ENCODE assay signal across 1 cellular context in genomic region chr2:201218780-201219179, GRCh38.
TF ChIP-seq lines count a peak whose summit lies in the region.

No MANE protein-coding gene starts in this region.

TF ChIP-seq in HEK293, 187 proteins besides CTCF, POLR2A, EP300 and RAD21 (continued from another document):
- TF ChIP-seq, protein P1, sequence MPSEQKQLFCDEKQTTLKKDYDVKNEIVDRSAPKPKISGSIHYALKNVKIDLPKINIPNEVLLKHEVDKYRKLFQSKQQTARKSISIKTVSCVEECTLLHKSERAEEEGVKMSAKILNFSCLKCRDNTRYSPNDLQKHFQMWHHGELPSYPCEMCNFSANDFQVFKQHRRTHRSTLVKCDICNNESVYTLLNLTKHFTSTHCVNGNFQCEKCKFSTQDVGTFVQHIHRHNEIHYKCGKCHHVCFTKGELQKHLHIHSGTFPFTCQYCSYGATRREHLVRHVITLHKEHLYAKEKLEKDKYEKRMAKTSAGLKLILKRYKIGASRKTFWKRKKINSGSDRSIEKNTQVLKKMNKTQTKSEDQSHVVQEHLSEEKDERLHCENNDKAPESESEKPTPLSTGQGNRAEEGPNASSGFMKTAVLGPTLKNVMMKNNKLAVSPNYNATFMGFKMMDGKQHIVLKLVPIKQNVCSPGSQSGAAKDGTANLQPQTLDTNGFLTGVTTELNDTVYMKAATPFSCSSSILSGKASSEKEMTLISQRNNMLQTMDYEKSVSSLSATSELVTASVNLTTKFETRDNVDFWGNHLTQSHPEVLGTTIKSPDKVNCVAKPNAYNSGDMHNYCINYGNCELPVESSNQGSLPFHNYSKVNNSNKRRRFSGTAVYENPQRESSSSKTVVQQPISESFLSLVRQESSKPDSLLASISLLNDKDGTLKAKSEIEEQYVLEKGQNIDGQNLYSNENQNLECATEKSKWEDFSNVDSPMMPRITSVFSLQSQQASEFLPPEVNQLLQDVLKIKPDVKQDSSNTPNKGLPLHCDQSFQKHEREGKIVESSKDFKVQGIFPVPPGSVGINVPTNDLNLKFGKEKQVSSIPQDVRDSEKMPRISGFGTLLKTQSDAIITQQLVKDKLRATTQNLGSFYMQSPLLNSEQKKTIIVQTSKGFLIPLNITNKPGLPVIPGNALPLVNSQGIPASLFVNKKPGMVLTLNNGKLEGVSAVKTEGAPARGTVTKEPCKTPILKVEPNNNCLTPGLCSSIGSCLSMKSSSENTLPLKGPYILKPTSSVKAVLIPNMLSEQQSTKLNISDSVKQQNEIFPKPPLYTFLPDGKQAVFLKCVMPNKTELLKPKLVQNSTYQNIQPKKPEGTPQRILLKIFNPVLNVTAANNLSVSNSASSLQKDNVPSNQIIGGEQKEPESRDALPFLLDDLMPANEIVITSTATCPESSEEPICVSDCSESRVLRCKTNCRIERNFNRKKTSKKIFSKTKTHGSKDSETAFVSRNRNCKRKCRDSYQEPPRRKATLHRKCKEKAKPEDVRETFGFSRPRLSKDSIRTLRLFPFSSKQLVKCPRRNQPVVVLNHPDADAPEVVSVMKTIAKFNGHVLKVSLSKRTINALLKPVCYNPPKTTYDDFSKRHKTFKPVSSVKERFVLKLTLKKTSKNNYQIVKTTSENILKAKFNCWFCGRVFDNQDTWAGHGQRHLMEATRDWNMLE (tag by site-specific recombination; conservative IDR thresholded peaks at IDR 0.05; ENCODE audit: low read depth), result no peak
- peak; percentile 79 for TF ChIP-seq ZNF394 (tag by site-specific recombination; IDR thresholded peaks at IDR 0.05; ENCODE audit: borderline replicate concordance)
- TF ChIP-seq, protein P2, sequence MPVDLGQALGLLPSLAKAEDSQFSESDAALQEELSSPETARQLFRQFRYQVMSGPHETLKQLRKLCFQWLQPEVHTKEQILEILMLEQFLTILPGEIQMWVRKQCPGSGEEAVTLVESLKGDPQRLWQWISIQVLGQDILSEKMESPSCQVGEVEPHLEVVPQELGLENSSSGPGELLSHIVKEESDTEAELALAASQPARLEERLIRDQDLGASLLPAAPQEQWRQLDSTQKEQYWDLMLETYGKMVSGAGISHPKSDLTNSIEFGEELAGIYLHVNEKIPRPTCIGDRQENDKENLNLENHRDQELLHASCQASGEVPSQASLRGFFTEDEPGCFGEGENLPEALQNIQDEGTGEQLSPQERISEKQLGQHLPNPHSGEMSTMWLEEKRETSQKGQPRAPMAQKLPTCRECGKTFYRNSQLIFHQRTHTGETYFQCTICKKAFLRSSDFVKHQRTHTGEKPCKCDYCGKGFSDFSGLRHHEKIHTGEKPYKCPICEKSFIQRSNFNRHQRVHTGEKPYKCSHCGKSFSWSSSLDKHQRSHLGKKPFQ (tag by site-specific recombination; IDR thresholded peaks at IDR 0.05), result no peak
- TF ChIP-seq ZNF530 (tag by site-specific recombination; IDR thresholded peaks at IDR 0.05; ENCODE audit: low read depth), result no peak
- TF ChIP-seq, protein P3, sequence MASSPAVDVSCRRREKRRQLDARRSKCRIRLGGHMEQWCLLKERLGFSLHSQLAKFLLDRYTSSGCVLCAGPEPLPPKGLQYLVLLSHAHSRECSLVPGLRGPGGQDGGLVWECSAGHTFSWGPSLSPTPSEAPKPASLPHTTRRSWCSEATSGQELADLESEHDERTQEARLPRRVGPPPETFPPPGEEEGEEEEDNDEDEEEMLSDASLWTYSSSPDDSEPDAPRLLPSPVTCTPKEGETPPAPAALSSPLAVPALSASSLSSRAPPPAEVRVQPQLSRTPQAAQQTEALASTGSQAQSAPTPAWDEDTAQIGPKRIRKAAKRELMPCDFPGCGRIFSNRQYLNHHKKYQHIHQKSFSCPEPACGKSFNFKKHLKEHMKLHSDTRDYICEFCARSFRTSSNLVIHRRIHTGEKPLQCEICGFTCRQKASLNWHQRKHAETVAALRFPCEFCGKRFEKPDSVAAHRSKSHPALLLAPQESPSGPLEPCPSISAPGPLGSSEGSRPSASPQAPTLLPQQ (tag by site-specific recombination; IDR thresholded peaks at IDR 0.05), result 0 out of 2 replicates have a peak, but pooled peaks have one; percentile 38
- TF ChIP-seq ZNF280D (tag by site-specific recombination; IDR thresholded peaks at IDR 0.05), result no peak
- TF ChIP-seq ZNF792 (tag by site-specific recombination; IDR thresholded peaks at IDR 0.05), result no peak
- peak; percentile 32; the same call in 1 of the 2 replicates for TF ChIP-seq ZNF391 (tag by site-specific recombination; IDR thresholded peaks at IDR 0.05; ENCODE audit: borderline replicate concordance, low read depth)
- no peak for TF ChIP-seq HIC1 (tag by site-specific recombination; IDR thresholded peaks at IDR 0.05)
- no peak for TF ChIP-seq FEZF1 (tag by site-specific recombination; IDR thresholded peaks at IDR 0.05)
- TF ChIP-seq ZBTB1 (tag by site-specific recombination; IDR thresholded peaks at IDR 0.05), result no peak
- no peak for TF ChIP-seq ZNF529 (tag by site-specific recombination; IDR thresholded peaks at IDR 0.05; ENCODE audit: insufficient replicate concordance)
- TF ChIP-seq SP7 (tag by site-specific recombination; IDR thresholded peaks at IDR 0.05), result peak; percentile 74
- no peak for TF ChIP-seq ZNF138 (tag by site-specific recombination; IDR thresholded peaks at IDR 0.05; ENCODE audit: borderline replicate concordance)
- no peak for TF ChIP-seq ZNF623 (tag by site-specific recombination; IDR thresholded peaks at IDR 0.05)
- no peak for TF ChIP-seq ZNF580 (tag by site-specific recombination; IDR thresholded peaks at IDR 0.05)
- peak; percentile 41; the same call in 1 of the 2 replicates for TF ChIP-seq ZNF366 (tag by site-specific recombination; conservative IDR thresholded peaks at IDR 0.05)
- TF ChIP-seq ZNF600 (tag by site-specific recombination; IDR thresholded peaks at IDR 0.05), result peak; percentile 73; the same call in 1 of the 2 replicates
- TF ChIP-seq OVOL3 (tag by site-specific recombination; IDR thresholded peaks at IDR 0.05), result no peak
- TF ChIP-seq ZBTB17 (tag by site-specific recombination; IDR thresholded peaks at IDR 0.05), result peak; percentile 47; the same call in 1 of the 2 replicates
- TF ChIP-seq ZBTB6 (tag by site-specific recombination; IDR thresholded peaks at IDR 0.05), result no peak
- TF ChIP-seq ZNF404 (tag by site-specific recombination; IDR thresholded peaks at IDR 0.05), result no peak
- TF ChIP-seq, protein P4, sequence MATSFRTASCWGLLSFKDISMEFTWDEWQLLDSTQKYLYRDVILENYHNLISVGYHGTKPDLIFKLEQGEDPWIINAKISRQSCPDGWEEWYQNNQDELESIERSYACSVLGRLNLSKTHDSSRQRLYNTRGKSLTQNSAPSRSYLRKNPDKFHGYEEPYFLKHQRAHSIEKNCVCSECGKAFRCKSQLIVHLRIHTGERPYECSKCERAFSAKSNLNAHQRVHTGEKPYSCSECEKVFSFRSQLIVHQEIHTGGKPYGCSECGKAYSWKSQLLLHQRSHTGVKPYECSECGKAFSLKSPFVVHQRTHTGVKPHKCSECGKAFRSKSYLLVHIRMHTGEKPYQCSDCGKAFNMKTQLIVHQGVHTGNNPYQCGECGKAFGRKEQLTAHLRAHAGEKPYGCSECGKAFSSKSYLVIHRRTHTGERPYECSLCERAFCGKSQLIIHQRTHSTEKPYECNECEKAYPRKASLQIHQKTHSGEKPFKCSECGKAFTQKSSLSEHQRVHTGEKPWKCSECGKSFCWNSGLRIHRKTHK (tag by site-specific recombination; IDR thresholded peaks at IDR 0.05), result no peak
- 0 out of 2 replicates have a peak, but pooled peaks have one; percentile 45 for TF ChIP-seq ZNF24 (tag by site-specific recombination; IDR thresholded peaks at IDR 0.05)
- TF ChIP-seq MEIS1 (CRISPR knock-in tag; IDR thresholded peaks at IDR 0.05; ENCODE audit: borderline replicate concordance), result no peak
- TF ChIP-seq ZNF501 (tag by site-specific recombination; IDR thresholded peaks at IDR 0.05), result no peak
- no peak for TF ChIP-seq SCRT1 (tag by site-specific recombination; IDR thresholded peaks at IDR 0.05; ENCODE audit: borderline replicate concordance)
- TF ChIP-seq INSM2 (tag by site-specific recombination; IDR thresholded peaks at IDR 0.05), result no peak
- no peak for TF ChIP-seq ZNF488 (tag by site-specific recombination; IDR thresholded peaks at IDR 0.05)
- peak; percentile 78 for TF ChIP-seq ZFP37 (tag by site-specific recombination; IDR thresholded peaks at IDR 0.05)
- no peak for TF ChIP-seq ZBTB11 (tag by site-specific recombination; conservative IDR thresholded peaks at IDR 0.05; ENCODE audit: low read depth)
- peak; percentile 41; the same call in 1 of the 2 replicates for TF ChIP-seq ZEB2 (tag by site-specific recombination; IDR thresholded peaks at IDR 0.05)
